In genomic region chr21:32367158-32367557, GRCh38 we compare ENCODE assay signal across 14 cellular contexts. TPM values are rescaled to one million over a fixed set of nuclear protein-coding genes. Genes with fewer than 3 reads are reported as not detected.
"Had no signal": no experiment of that assay in that cellular context is flagged by ENCODE, and none has a peak within 500 bp of the region (broad histone marks: within the 10 kb centered on the region; RNA-seq: fewer than 3 reads in every experiment).

No MANE protein-coding gene starts in this region.

- H3K9me3 ChIP-seq: heart right ventricle, ovary, tibial artery had no signal

- H3K36me3 ChIP-seq: ovary had no signal

- H3K4me3 Mint-ChIP-seq: activated CD8-positive, alpha-beta memory T cell treated with anti-CD3 and anti-CD28 coated beads, Interleukin-2, amount 10 ng/mL, durations not matched to agents 7 days and 5 days; activated T-cell treated with anti-CD3 and anti-CD28 coated beads, Interleukin-2, amount 50 U/mL, for 4 hours; effector memory CD8-positive, alpha-beta T cell; neural crest cell had no signal

- H3K9me3 Mint-ChIP-seq: activated naive CD4-positive, alpha-beta T cell treated with anti-CD3 and anti-CD28 coated beads, Interleukin-2, amount 50 U/mL, for 72 hours; activated T-cell treated with anti-CD3 and anti-CD28 coated beads, Interleukin-2, amount 50 U/mL, for 4 hours; effector memory CD8-positive, alpha-beta T cell; neural crest cell had no signal

- DNase-seq: activated CD4-positive, alpha-beta T cell treated with anti-CD3 and anti-CD28 coated beads, Interleukin-2, amount 50 U/mL, for 4 hours; activated CD8-positive, alpha-beta memory T cell treated with anti-CD3 and anti-CD28 coated beads, Interleukin-2, amount 10 ng/mL, durations not matched to agents 7 days and 5 days; activated effector memory CD4-positive, alpha-beta T cell treated with anti-CD3 and anti-CD28 coated beads, Interleukin-2, amount 50 U/mL, for 16 hours; activated T-cell treated with anti-CD3 and anti-CD28 coated beads, Interleukin-2, amount 50 U/mL, for 4 hours; effector memory CD8-positive, alpha-beta T cell; foreskin keratinocyte; heart right ventricle; ovary; small intestine; tibial artery had no signal

- H3K27ac Mint-ChIP-seq: activated CD8-positive, alpha-beta memory T cell treated with anti-CD3 and anti-CD28 coated beads, Interleukin-2, amount 10 ng/mL, durations not matched to agents 7 days and 5 days; activated naive CD4-positive, alpha-beta T cell treated with anti-CD3 and anti-CD28 coated beads, Interleukin-2, amount 50 U/mL, for 72 hours; effector memory CD8-positive, alpha-beta T cell had no signal

- H3K27ac ChIP-seq: cardiac muscle cell, foreskin keratinocyte, ovary, tibial artery had no signal

- FAIRE-seq: keratinocyte, small intestine had no signal

- H3K4me3 ChIP-seq: cardiac muscle cell, heart right ventricle, ovary, tibial artery had no signal

- H3K27me3 ChIP-seq: cardiac muscle cell, foreskin keratinocyte, heart right ventricle, ovary, tibial artery had no signal

- H3K27me3 Mint-ChIP-seq: activated CD8-positive, alpha-beta memory T cell treated with anti-CD3 and anti-CD28 coated beads, Interleukin-2, amount 10 ng/mL, durations not matched to agents 7 days and 5 days; effector memory CD8-positive, alpha-beta T cell had no signal

RNA-seq across cellular contexts. Expression of gene EVA1C, which starts 45.3 kb away (rescaled TPM):
- total RNA-seq: neural crest cell had no signal
